Comparison of ENCODE assay signal across 30 cellular contexts in the genomic region with DNA sequence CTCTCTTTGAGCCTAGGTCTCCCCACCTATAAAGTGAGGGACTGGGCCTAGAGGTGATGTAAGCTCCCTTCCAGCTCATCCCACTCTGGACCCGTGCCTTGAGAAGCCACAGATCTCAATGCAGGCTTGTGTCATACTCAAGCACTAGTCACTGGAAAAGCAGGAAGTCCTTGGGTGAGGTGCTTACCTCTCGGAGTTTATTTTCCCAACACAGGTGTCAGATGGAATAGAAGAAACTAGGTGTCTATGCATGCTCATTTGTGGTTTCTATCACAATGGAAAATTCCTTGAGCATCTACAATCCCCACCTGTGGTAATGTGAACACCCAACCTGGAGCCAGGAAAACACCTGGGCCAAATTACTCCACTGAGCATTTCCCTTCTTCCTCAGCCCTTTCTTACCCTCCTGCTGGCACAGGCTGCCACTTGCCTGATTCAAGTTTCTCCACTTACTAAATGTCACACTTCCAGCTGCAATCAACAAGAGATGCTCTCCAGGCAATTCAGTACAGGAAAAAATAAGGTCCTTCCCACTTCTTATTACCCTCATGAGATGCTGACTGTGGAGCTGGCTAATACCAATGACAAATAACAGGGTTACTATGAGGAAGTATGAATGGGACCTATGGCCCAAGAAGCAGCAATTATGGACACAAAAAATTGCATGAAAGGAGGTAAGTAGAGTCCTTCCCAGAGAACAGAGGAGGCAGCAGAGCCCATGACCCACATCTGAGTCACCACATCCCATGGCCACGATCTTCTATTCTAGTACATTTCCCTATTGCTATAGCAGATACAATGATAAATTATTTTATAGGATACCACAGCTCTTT. TPM values are rescaled to one million over a fixed set of nuclear protein-coding genes. Genes with fewer than 3 reads are reported as not detected.
DNase-seq lines count a peak whose midpoint lies in the region; ATAC-seq, FAIRE-seq and TF ChIP-seq lines count a peak whose summit lies in the region.
"Had no signal": no experiment of that assay in that cellular context is flagged by ENCODE, and none has a peak within 500 bp of the region (broad histone marks: within the 10 kb centered on the region; RNA-seq: fewer than 3 reads in every experiment).

No MANE protein-coding gene starts in this region.

- H3K36me3 Mint-ChIP-seq in type B pancreatic cell: no peaks in the 10 kb centered on the region
- H3K36me3 Mint-ChIP-seq: activated CD4-positive, alpha-beta memory T cell treated with anti-CD3 and anti-CD28 coated beads for 36 hours; brain; IgD-negative memory B cell; natural killer cell had no signal

- no peak overlapping the region for H2AFZ ChIP-seq in PC-3 (ENCODE audit: low read length)

- H3K9me3 ChIP-seq in PC-3 (ENCODE audit: low read length): no peaks in the 10 kb centered on the region
- H3K9me3 ChIP-seq: gastrocnemius medialis, left lung, tibial artery had no signal

- H3K4me1 Mint-ChIP-seq in type B pancreatic cell (ENCODE audit: unreplicated experiment): no peaks in the 10 kb centered on the region
- H3K4me1 Mint-ChIP-seq: brain, natural killer cell had no signal

- no peaks in the 10 kb centered on the region for H3K9me3 Mint-ChIP-seq in type B pancreatic cell
- H3K9me3 Mint-ChIP-seq: activated CD4-positive, alpha-beta memory T cell treated with anti-CD3 and anti-CD28 coated beads for 36 hours; activated naive CD4-positive, alpha-beta T cell treated with anti-CD3 and anti-CD28 coated beads for 36 hours; activated T-helper 1 cell treated with anti-CD3 and anti-CD28 coated beads, Interleukin-12 subunit alpha, Interleukin-12 subunit beta, Interleukin-2, Interleukin-4 antibody, amounts not matched to agents 30 ng/mL and 10 ng/mL and 1 ng/mL, durations not matched to agents 14 hours and 24 hours and 36 hours; brain; IgD-negative memory B cell; natural killer cell; stimulated activated naive CD8-positive, alpha-beta T cell treated with anti-CD3 and anti-CD28 coated beads, Interleukin-15, amount 100 ng/mL, for 72 hours had no signal

- H3K36me3 ChIP-seq in PC-3 (ENCODE audit: low read depth, low read length): no peaks in the 10 kb centered on the region
- H3K36me3 ChIP-seq: gastrocnemius medialis, left lung, tibial artery had no signal

- no peaks in the 10 kb centered on the region for H3K9me2 ChIP-seq in PC-3 (replicated peaks; ENCODE audit: low read length)

- intact Hi-C loops in PC-3 (cut with micrococcal nuclease): no loop called here

- CTCF ChIA-PET in PC-3 (lab: Charles Lee): interaction anchor here (1.0 kb wide), 1 partner anchor 273 kb away, joined by 3 read pairs; no protein-coding TSS in a partner anchor

- no peak for FAIRE-seq in frontal cortex (lab: Jason Lieb, UNC)
- FAIRE-seq: H54, RCC 7860 had no signal

- H3K79me2 ChIP-seq in PC-3 (ENCODE audit: low read length): no peaks in the 10 kb centered on the region

- H3K4me2 ChIP-seq in PC-3 (ENCODE audit: low read length): peak overlapping the region; percentile 13; the same call in 1 of the 2 replicates

- peak overlapping the region; percentile 33 for H3K27ac Mint-ChIP-seq in type B pancreatic cell
- H3K27ac Mint-ChIP-seq: activated CD4-positive, alpha-beta memory T cell treated with anti-CD3 and anti-CD28 coated beads for 36 hours; activated naive CD4-positive, alpha-beta T cell treated with anti-CD3 and anti-CD28 coated beads for 36 hours; activated T-helper 1 cell treated with anti-CD3 and anti-CD28 coated beads, Interleukin-12 subunit alpha, Interleukin-12 subunit beta, Interleukin-2, Interleukin-4 antibody, amounts not matched to agents 30 ng/mL and 10 ng/mL and 1 ng/mL, durations not matched to agents 14 hours and 24 hours and 36 hours; IgD-negative memory B cell; natural killer cell; stimulated activated naive CD8-positive, alpha-beta T cell treated with anti-CD3 and anti-CD28 coated beads, Interleukin-15, amount 100 ng/mL, for 72 hours had no signal

- H3K4me1 ChIP-seq in PC-3 (ENCODE audit: insufficient read depth, low read length): peaks cover 10% of the 10 kb centered on the region
- H3K4me1 ChIP-seq: gastrocnemius medialis, left lung had no signal

- H3K4me3 Mint-ChIP-seq in type B pancreatic cell: no peak overlapping the region
- H3K4me3 Mint-ChIP-seq: activated CD4-positive, alpha-beta memory T cell treated with anti-CD3 and anti-CD28 coated beads for 36 hours; activated naive CD4-positive, alpha-beta T cell treated with anti-CD3 and anti-CD28 coated beads for 36 hours; activated T-helper 1 cell treated with anti-CD3 and anti-CD28 coated beads, Interleukin-12 subunit alpha, Interleukin-12 subunit beta, Interleukin-2, Interleukin-4 antibody, amounts not matched to agents 30 ng/mL and 10 ng/mL and 1 ng/mL, durations not matched to agents 14 hours and 24 hours and 36 hours; brain; IgD-negative memory B cell; natural killer cell; stimulated activated naive CD8-positive, alpha-beta T cell treated with anti-CD3 and anti-CD28 coated beads, Interleukin-15, amount 100 ng/mL, for 72 hours had no signal

- no peaks in the 10 kb centered on the region for H3K27me3 Mint-ChIP-seq in type B pancreatic cell
- H3K27me3 Mint-ChIP-seq: brain; stimulated activated naive CD8-positive, alpha-beta T cell treated with anti-CD3 and anti-CD28 coated beads, Interleukin-15, amount 100 ng/mL, for 72 hours had no signal

- POLR2A ChIA-PET in PC-3 (lab: Charles Lee; ENCODE audit: unreplicated experiment): no interaction called here

- H3K4me3 ChIP-seq in PC-3 (ENCODE audit: low read length): no peak overlapping the region
- no peak overlapping the region for H3K4me3 ChIP-seq in epithelial cell of esophagus (ENCODE audit: low read length)
- H3K4me3 ChIP-seq: gastrocnemius medialis, left lung, tibial artery had no signal

- no peak overlapping the region for H3K27ac ChIP-seq in PC-3 (ENCODE audit: low read length)
- H3K27ac ChIP-seq: gastrocnemius medialis, left lung, tibial artery had no signal

- H4K20me1 ChIP-seq in PC-3 (ENCODE audit: low read length): no peaks in the 10 kb centered on the region

- BruUV-seq in PC-3 (replicated peaks; lab: Mats Ljungman, UMichigan): no TSS peak

- TF ChIP-seq CTCF in PC-3 (conservative IDR thresholded peaks at IDR 0.05; ENCODE audit: low read depth, low read length) (no peak), epithelial cell of esophagus (IDR thresholded peaks at IDR 0.05; ENCODE audit: insufficient read depth, low read depth, low read length, missing control alignments) (peak; percentile 1), type B pancreatic cell (conservative IDR thresholded peaks at IDR 0.05) (no peak)

- no peaks in the 10 kb centered on the region for H3F3A ChIP-seq in PC-3 (ENCODE audit: low read length, unreplicated experiment)

- DNase-seq in NCI-H510A treated with DMSO at 0.1 percent for 48 hours (lab: John Stamatoyannopoulos, UW) (peak; percentile 17), NCI-H510A (lab: John Stamatoyannopoulos, UW) (no peak), PC-3 (peak; percentile 58), epithelial cell of esophagus (ENCODE audit: low read depth) (peak; percentile 94), type B pancreatic cell (ENCODE audit: extremely low spot score, unreplicated experiment) (no peak), frontal cortex (ENCODE audit: low spot score in 2 of 2) (no peak), islet precursor cell (no peak), superior temporal gyrus (ENCODE audit: extremely low spot score) (no peak)
- DNase-seq: 8988T; activated CD4-positive, alpha-beta memory T cell treated with anti-CD3 and anti-CD28 coated beads for 36 hours; activated CD8-positive, alpha-beta memory T cell treated with anti-CD3 and anti-CD28 coated beads, Interleukin-2, amount 50 U/mL, for 4 hours; activated naive CD4-positive, alpha-beta T cell treated with anti-CD3 and anti-CD28 coated beads for 36 hours; Calu3; effector CD4-positive, alpha-beta T cell; gastrocnemius medialis; left lung; midbrain; MM.1S; natural killer cell; NCI-H2081; NCI-H69; occipital lobe; stimulated activated naive CD8-positive, alpha-beta T cell treated with anti-CD3 and anti-CD28 coated beads, Interleukin-15, amount 100 ng/mL, for 72 hours; T-helper 1 cell; tibial artery had no signal

- no peak overlapping the region for H3K9ac ChIP-seq in PC-3 (ENCODE audit: low read length)

- ATAC-seq in PC-3: peak; percentile 43
- ATAC-seq: gastrocnemius medialis; left lung; natural killer cell; stimulated activated naive CD8-positive, alpha-beta T cell treated with anti-CD3 and anti-CD28 coated beads, Interleukin-15, amount 100 ng/mL, for 72 hours had no signal

- H3K27me3 ChIP-seq in PC-3 (ENCODE audit: low read length): peaks cover 6% of the 10 kb centered on the region
- H3K27me3 ChIP-seq: gastrocnemius medialis, tibial artery had no signal

RNA-seq across cellular contexts. Expression of a gene that starts 13.1 kb away (rescaled TPM):
- total RNA-seq in PC-3 (2014; rRNA removed) (24.8 and 38.9 TPM in 2 replicates), type B pancreatic cell (ENCODE audit: low replicate concordance) (46.9 and 67.5 TPM in 2 replicates), frontal cortex (28.9 TPM)

RNA-seq across cellular contexts. Expression of a gene that starts 18.3 kb away (rescaled TPM):
- total RNA-seq in PC-3 (2014; rRNA removed) (11.3 and 13.2 TPM in 2 replicates), type B pancreatic cell (ENCODE audit: low replicate concordance) (35.2 and 46.7 TPM in 2 replicates), frontal cortex (70.1 TPM)

Comparison
In these comparisons a context has a peak if more than half of its experiments do, and no peak if none do; other contexts are left out.
1. DNase-seq: peak in NCI-H510A treated with DMSO at 0.1 percent for 48 hours (single experiment), PC-3 (single experiment) and epithelial cell of esophagus (single experiment); none in NCI-H510A (single experiment), type B pancreatic cell (single experiment), frontal cortex (0 of 2), islet precursor cell (single experiment) and superior temporal gyrus (single experiment).